18 cellular contexts compared by ENCODE assay signal in genomic region chr1:22790232-22791008, GRCh38.
DNase-seq lines count a peak whose midpoint lies in the region; ATAC-seq, FAIRE-seq and TF ChIP-seq lines count a peak whose summit lies in the region.
"Had no signal": no experiment of that assay in that cellular context is flagged by ENCODE, and none has a peak within 500 bp of the region (broad histone marks: within the 10 kb centered on the region; RNA-seq: fewer than 3 reads in every experiment).

No MANE protein-coding gene starts in this region.

- no TSS peak for BruUV-seq in OCI-LY7 (replicated peaks; lab: Mats Ljungman, UMichigan)

- H3K4me3 ChIP-seq in left lung (no peak overlapping the region), OCI-LY7 (ENCODE audit: low read depth, low read length, poor library complexity, severe bottlenecking) (no peak overlapping the region)
- H3K4me3 ChIP-seq: gastroesophageal sphincter had no signal

- ATAC-seq in Right ventricle myocardium superior (ENCODE audit: poor library complexity), result peak; percentile 58
- ATAC-seq in left lung, result peak; percentile 68
- ATAC-seq in GM21367 (IDR thresholded peaks at IDR 0.05; ENCODE audit: unreplicated experiment), result no peak
- ATAC-seq: activated T-cell treated with anti-CD3 and anti-CD28 coated beads, Interleukin-2, amount 50 U/mL, for 72 hours; gastroesophageal sphincter had no signal

- H3K4me1 Mint-ChIP-seq in brain, result peaks cover 95% of the 10 kb centered on the region

- CTCF ChIA-PET in OCI-LY7 (lab: Charles Lee; ENCODE audit: unreplicated experiment), result no interaction called here

- no peaks in the 10 kb centered on the region for H3K27me3 Mint-ChIP-seq in brain

- no peaks in the 10 kb centered on the region for H3K79me2 ChIP-seq in OCI-LY7 (ENCODE audit: insufficient read depth, low read depth, low read length)

- DNase-seq in Right ventricle myocardium superior, result peak; percentile 73
- no peak for DNase-seq in cardiac septum (ENCODE audit: low spot score)
- DNase-seq in left lung, result peak in 1 of 2 donors; percentile 52
- DNase-seq in urothelium cell line (ENCODE audit: low spot score), result peak; percentile 52
- DNase-seq in putamen (ENCODE audit: low spot score), result no peak
- no peak for DNase-seq in OCI-LY7 (ENCODE audit: low spot score)
- DNase-seq: activated CD4-positive, alpha-beta memory T cell treated with anti-CD3 and anti-CD28 coated beads for 36 hours; activated T-cell treated with anti-CD3 and anti-CD28 coated beads, Interleukin-2, amount 50 U/mL, for 72 hours; NCI-H1436 treated with DMSO at 0.1 percent for 48 hours; NCI-H774; stimulated activated CD4-positive, alpha-beta T cell treated with anti-CD3 and anti-CD28 coated beads, Interleukin-2, amount 100 ng/mL, for 24 hours; stimulated activated CD8-positive, alpha-beta memory T cell treated with anti-CD3 and anti-CD28 coated beads, Interleukin-4, amount 100 ng/mL, for 48 hours had no signal

- H3K9me3 Mint-ChIP-seq in brain, result no peaks in the 10 kb centered on the region
- H3K9me3 Mint-ChIP-seq: activated CD4-positive, alpha-beta memory T cell treated with anti-CD3 and anti-CD28 coated beads for 36 hours; activated T-cell treated with anti-CD3 and anti-CD28 coated beads, Interleukin-2, amount 50 U/mL, for 72 hours had no signal

- no peak overlapping the region for H3K4me2 ChIP-seq in OCI-LY7 (ENCODE audit: low read length)
- H3K4me2 ChIP-seq: KMS-11 had no signal

- POLR2A ChIA-PET in OCI-LY7 (lab: Charles Lee), result interaction anchor here (0.6 kb wide), 1 partner anchor 10 kb away, joined by 3 read pairs; no protein-coding TSS in a partner anchor

- H3K36me3 ChIP-seq in left lung (no peaks in the 10 kb centered on the region), OCI-LY7 (ENCODE audit: insufficient read depth, low read length) (no peaks in the 10 kb centered on the region)
- H3K36me3 ChIP-seq: gastroesophageal sphincter had no signal

- no peaks in the 10 kb centered on the region for H3K27me3 ChIP-seq in left lung
- H3K27me3 ChIP-seq: gastroesophageal sphincter had no signal

- peak overlapping the region in 2 of 5 experiments; percentile 9 to 49 for H3K4me3 Mint-ChIP-seq in brain
- H3K4me3 Mint-ChIP-seq: activated CD4-positive, alpha-beta memory T cell treated with anti-CD3 and anti-CD28 coated beads for 36 hours; activated T-cell treated with anti-CD3 and anti-CD28 coated beads, Interleukin-2, amount 50 U/mL, for 72 hours had no signal

- no peak overlapping the region for H2AFZ ChIP-seq in OCI-LY7 (ENCODE audit: low read length)

- H3K27ac Mint-ChIP-seq in brain, result peak overlapping the region; percentile 36 to 89 (median 79)
- H3K27ac Mint-ChIP-seq: activated CD4-positive, alpha-beta memory T cell treated with anti-CD3 and anti-CD28 coated beads for 36 hours; activated T-cell treated with anti-CD3 and anti-CD28 coated beads, Interleukin-2, amount 50 U/mL, for 72 hours had no signal

- FAIRE-seq in urothelium cell line (lab: Jason Lieb, UNC), result no peak
- FAIRE-seq: endothelial cell of umbilical vein, G401.6 had no signal

- intact Hi-C loops in Right ventricle myocardium superior (cut with DNase I), result no loop called here
- intact Hi-C loops in cardiac septum (cut with DNase I), result no loop called here
- intact Hi-C loops in left lung (cut with DNase I), result no loop called here
- intact Hi-C loops in OCI-LY7 (cut with micrococcal nuclease; ENCODE audit: unreplicated experiment), result no loop called here

- H4K20me1 ChIP-seq in OCI-LY7 (ENCODE audit: insufficient read depth, low read length), result no peaks in the 10 kb centered on the region

- H3K4me1 ChIP-seq in left lung, result peaks cover 0 to 5% of the 10 kb centered on the region in 2 donors
- H3K4me1 ChIP-seq in OCI-LY7 (ENCODE audit: insufficient read depth, low read length, poor library complexity, severe bottlenecking), result no peaks in the 10 kb centered on the region

- H3K9me3 ChIP-seq in left lung, result no peaks in the 10 kb centered on the region
- H3K9me3 ChIP-seq in OCI-LY7 (ENCODE audit: low read length), result no peaks in the 10 kb centered on the region
- H3K9me3 ChIP-seq: gastroesophageal sphincter had no signal

- no peaks in the 10 kb centered on the region for H3K9me2 ChIP-seq in OCI-LY7 (ENCODE audit: insufficient read depth, low read length)

- peaks cover 8% of the 10 kb centered on the region for H3K36me3 Mint-ChIP-seq in brain
- H3K36me3 Mint-ChIP-seq: activated CD4-positive, alpha-beta memory T cell treated with anti-CD3 and anti-CD28 coated beads for 36 hours had no signal

- TF ChIP-seq CTCF in brain (conservative IDR thresholded peaks at IDR 0.05), result no peak
- TF ChIP-seq CTCF in left lung (IDR thresholded peaks at IDR 0.05), result no peak
- TF ChIP-seq CTCF in OCI-LY7 (conservative IDR thresholded peaks at IDR 0.05; ENCODE audit: low read length), result no peak

- no peak overlapping the region for H3K27ac ChIP-seq in left lung
- no peak overlapping the region for H3K27ac ChIP-seq in OCI-LY7 (ENCODE audit: low read depth, low read length, poor library complexity, severe bottlenecking)
- H3K27ac ChIP-seq: gastroesophageal sphincter, KMS-11 had no signal

Comparison
In these comparisons a context has a peak if more than half of its experiments do, and no peak if none do; other contexts are left out.
1. DNase-seq: peak in Right ventricle myocardium superior (single experiment) and urothelium cell line (single experiment); none in cardiac septum (single experiment), putamen (single experiment) and OCI-LY7 (single experiment).